7 cellular contexts compared by ENCODE assay signal in genomic region chr1:15604400-15604799, GRCh38. TPM values are rescaled to one million over a fixed set of nuclear protein-coding genes. Genes with fewer than 3 reads are reported as not detected.
A peak's percentile ranks its signal among the peaks of the same experiment; 100 is the strongest.
DNase-seq lines count a peak whose midpoint lies in the region; ATAC-seq and TF ChIP-seq lines count a peak whose summit lies in the region.
"Not testable (repeated sequence)": the region's sequence is repeated elsewhere in the genome, so short reads cannot be mapped to it uniquely, and the experiment has no call there.

No MANE protein-coding gene starts in this region.

- H3K23ac ChIP-seq in neuronal stem cell (ENCODE audit: low read depth, low read length, poor library complexity) = not testable (repeated sequence)

- H3K27ac ChIP-seq in RWPE2 (ENCODE audit: poor library complexity, severe bottlenecking) (peak overlapping the region; percentile 57), right lobe of liver (peak overlapping the region in 1 of 3 donors; percentile 67), gastrocnemius medialis (peak overlapping the region in 3 of 4 donors; percentile 85 to 93 (median 88))
- H3K27ac ChIP-seq in neuronal stem cell (replicated peaks; ENCODE audit: low read length) = not testable (repeated sequence)

- intact Hi-C loops in Caco-2 (cut with micrococcal nuclease; ENCODE audit: unreplicated experiment); activated CD8-positive, alpha-beta T cell treated with anti-CD3 and anti-CD28 coated beads for 36 hours (cut with micrococcal nuclease); right lobe of liver (cut with DNase I); gastrocnemius medialis (cut with DNase I; ENCODE audit: low total_unique reads): not testable (repeated sequence)

- H3K36me3 ChIP-seq in Caco-2 (ENCODE audit: control insufficient read depth, insufficient read depth, low read length); RWPE2 (ENCODE audit: low read depth); right lobe of liver; neuronal stem cell (replicated peaks in 1 of 2; ENCODE audit: control insufficient read depth in 2 of 2, insufficient read depth in 2 of 2, low read length in 2 of 2); gastrocnemius medialis: not testable (repeated sequence)

- H3K27me3 Mint-ChIP-seq in Caco-2 (ENCODE audit: insufficient read depth, unreplicated experiment); activated CD8-positive, alpha-beta T cell treated with anti-CD3 and anti-CD28 coated beads for 36 hours; brain: not testable (repeated sequence)

- H3K9ac ChIP-seq in neuronal stem cell (ENCODE audit: low read depth, low read length, poor library complexity) = not testable (repeated sequence)

- not testable (repeated sequence) for DNase-seq in Caco-2; RWPE2 (ENCODE audit: low spot score); activated CD8-positive, alpha-beta T cell treated with anti-CD3 and anti-CD28 coated beads for 36 hours; neuronal stem cell (ENCODE audit: low spot score); gastrocnemius medialis
- DNase-seq in right lobe of liver = peak in 2 of 3 donors; percentile 34 to 50

- H4K91ac ChIP-seq in neuronal stem cell (ENCODE audit: low read depth, low read length, poor library complexity) = not testable (repeated sequence)

- TF ChIP-seq CTCF in Caco-2 (IDR thresholded peaks at IDR 0.05; ENCODE audit: insufficient read depth in 1 of 2, low read depth in 1 of 2, low read length in 1 of 2, severe bottlenecking in 1 of 2, unreplicated experiment in 1 of 2); RWPE2 (IDR thresholded peaks at IDR 0.05; ENCODE audit: poor library complexity, severe bottlenecking); activated CD8-positive, alpha-beta T cell treated with anti-CD3 and anti-CD28 coated beads for 36 hours (IDR thresholded peaks at IDR 0.05); brain (conservative IDR thresholded peaks at IDR 0.05); right lobe of liver (IDR thresholded peaks at IDR 0.05); gastrocnemius medialis (IDR thresholded peaks at IDR 0.05 in 4 of 5, conservative IDR thresholded peaks at IDR 0.05 in 1 of 5): not testable (repeated sequence)

- not testable (repeated sequence) for H3K4me1 Mint-ChIP-seq in Caco-2 (ENCODE audit: low read depth, unreplicated experiment); activated CD8-positive, alpha-beta T cell treated with anti-CD3 and anti-CD28 coated beads for 36 hours (ENCODE audit: low read depth)
- H3K4me1 Mint-ChIP-seq in brain = peaks cover 26% of the 10 kb centered on the region

- not testable (repeated sequence) for TF ChIP-seq POLR2A in right lobe of liver (IDR thresholded peaks at IDR 0.05); gastrocnemius medialis (IDR thresholded peaks at IDR 0.05)

- H3K14ac ChIP-seq in neuronal stem cell (ENCODE audit: low read length) = not testable (repeated sequence)

- BruUV-seq in Caco-2 (replicated peaks; lab: Mats Ljungman, UMichigan) = not testable (repeated sequence)

- H4K8ac ChIP-seq in neuronal stem cell (ENCODE audit: low read depth, low read length) = not testable (repeated sequence)

- ATAC-seq in RWPE2 (ENCODE audit: low read depth); activated CD8-positive, alpha-beta T cell treated with anti-CD3 and anti-CD28 coated beads for 36 hours; right lobe of liver; gastrocnemius medialis: not testable (repeated sequence)

- CTCF ChIA-PET in Caco-2 (lab: Charles Lee) = interaction anchor here (1.4 to 1.7 kb wide), 2 partner anchors 14 to 137 kb away, joined by 4 read pairs; no protein-coding TSS in a partner anchor
- CTCF ChIA-PET in activated CD8-positive, alpha-beta T cell treated with anti-CD3 and anti-CD28 coated beads for 36 hours (lab: Charles Lee) = interaction anchor here (0.8 to 1.6 kb wide), 4 partner anchors 8 to 24 kb away, joined by 3 to 5 read pairs (median 3); no protein-coding TSS in a partner anchor

- H3K36me3 Mint-ChIP-seq in Caco-2 (ENCODE audit: insufficient read depth, unreplicated experiment) = peaks cover 18% of the 10 kb centered on the region
- not testable (repeated sequence) for H3K36me3 Mint-ChIP-seq in activated CD8-positive, alpha-beta T cell treated with anti-CD3 and anti-CD28 coated beads for 36 hours (ENCODE audit: low read depth); brain

- not testable (repeated sequence) for H2BK120ac ChIP-seq in neuronal stem cell (ENCODE audit: low read depth, low read length)

- H3K79me1 ChIP-seq in neuronal stem cell (ENCODE audit: low read depth, low read length) = not testable (repeated sequence)

- 88% methylated on average over 3 of the region's 21 CpGs for WGBS in right lobe of liver (ENCODE audit: insufficient coverage, low coverage, low lambda C conversion rate, missing lambda C conversion rate)
- WGBS in neuronal stem cell (ENCODE audit: extremely low coverage in 2 of 2, insufficient read length in 2 of 2, insufficient replicate concordance in 1 of 2), 2 donors = no CpG with 5 or more reads among the region's 21 CpGs

- not testable (repeated sequence) for H3K18ac ChIP-seq in neuronal stem cell (ENCODE audit: low read length)

- H3K27me3 ChIP-seq in Caco-2 (replicated peaks; ENCODE audit: control insufficient read depth, insufficient read depth, low read length); RWPE2 (ENCODE audit: insufficient read depth, poor library complexity, severe bottlenecking); right lobe of liver; neuronal stem cell (ENCODE audit: control insufficient read depth in 3 of 3, insufficient read depth in 3 of 3, low read depth in 1 of 3, low read length in 3 of 3); gastrocnemius medialis: not testable (repeated sequence)

- POLR2A ChIA-PET in Caco-2 (lab: Charles Lee) = interaction anchor here (1.4 to 2.0 kb wide), 2 partner anchors 14 to 77 kb away, joined by 5 to 8 read pairs; partner anchors contain the start of gene DNAJC16
- POLR2A ChIA-PET in activated CD8-positive, alpha-beta T cell treated with anti-CD3 and anti-CD28 coated beads for 36 hours (lab: Charles Lee) = interaction anchor here (1.3 to 2.4 kb wide), 4 partner anchors 12 to 36 kb away, joined by 3 to 18 read pairs (median 6); partner anchors contain the start of gene DDI2

- peak overlapping the region; percentile 74 for H2AK5ac ChIP-seq in neuronal stem cell (ENCODE audit: low read depth, low read length)

- H3K4me1 ChIP-seq in Caco-2; neuronal stem cell (ENCODE audit: control insufficient read depth in 2 of 2, insufficient read depth in 1 of 2, low read depth in 1 of 2, low read length in 2 of 2): not testable (repeated sequence)
- H3K4me1 ChIP-seq in RWPE2 (ENCODE audit: insufficient read depth, poor library complexity, severe bottlenecking) (peaks cover 11% of the 10 kb centered on the region), right lobe of liver (peaks cover 0 to 24% (median 0%) of the 10 kb centered on the region in 4 donors), gastrocnemius medialis (peaks cover 10 to 31% of the 10 kb centered on the region in 2 donors)

- in situ Hi-C loops in gastrocnemius medialis (cut with MboI; ENCODE audit: low sequenced_read_pairs in 4 of 4) = not testable (repeated sequence)

- H3K4ac ChIP-seq in neuronal stem cell (ENCODE audit: low read length) = not testable (repeated sequence)

- H3K9me3 ChIP-seq in Caco-2; RWPE2 (ENCODE audit: severe bottlenecking); right lobe of liver; neuronal stem cell (replicated peaks in 1 of 2; ENCODE audit: control insufficient read depth in 2 of 2, insufficient read depth in 1 of 2, low read depth in 1 of 2, low read length in 2 of 2); gastrocnemius medialis: not testable (repeated sequence)

- H3K4me3 Mint-ChIP-seq in Caco-2 (ENCODE audit: unreplicated experiment) (peak overlapping the region; percentile 78), brain (peak overlapping the region; percentile 88 to 96 (median 92))
- H3K4me3 Mint-ChIP-seq in activated CD8-positive, alpha-beta T cell treated with anti-CD3 and anti-CD28 coated beads for 36 hours = peak overlapping the region; percentile 50

- H2AFZ ChIP-seq in neuronal stem cell (ENCODE audit: low read length) = not testable (repeated sequence)

- H3K27ac Mint-ChIP-seq in Caco-2 (ENCODE audit: unreplicated experiment) (peak overlapping the region; percentile 96), brain (peak overlapping the region in 3 of 5 experiments; percentile 89 to 96 (median 94))
- H3K27ac Mint-ChIP-seq in activated CD8-positive, alpha-beta T cell treated with anti-CD3 and anti-CD28 coated beads for 36 hours = not testable (repeated sequence)

- H2BK5ac ChIP-seq in neuronal stem cell (ENCODE audit: low read length) = not testable (repeated sequence)

- peak overlapping the region; percentile 4 for H2BK15ac ChIP-seq in neuronal stem cell (ENCODE audit: low read length)

- not testable (repeated sequence) for H3K9me3 Mint-ChIP-seq in Caco-2 (ENCODE audit: unreplicated experiment); activated CD8-positive, alpha-beta T cell treated with anti-CD3 and anti-CD28 coated beads for 36 hours; brain

- not testable (repeated sequence) for H3K4me3 ChIP-seq in Caco-2 (ENCODE audit: low read depth, low read length); RWPE2 (ENCODE audit: severe bottlenecking); right lobe of liver; neuronal stem cell (ENCODE audit: low read length in 2 of 2); gastrocnemius medialis

- H3K4me2 ChIP-seq in neuronal stem cell (ENCODE audit: insufficient read depth, low read length, poor library complexity, severe bottlenecking) = not testable (repeated sequence)

- not testable (repeated sequence) for H2BK12ac ChIP-seq in neuronal stem cell (ENCODE audit: low read length)

RNA-seq across cellular contexts. Expression of gene DDI2, which starts 12.9 kb away (rescaled TPM):
- total RNA-seq in Caco-2 (2022) = 53.1 and 53.4 TPM in 2 replicates
- total RNA-seq in activated CD8-positive, alpha-beta T cell treated with anti-CD3 and anti-CD28 coated beads for 36 hours = 10 to 100 TPM; 33.7 to 34.9 TPM
- polyA plus RNA-seq in brain (ENCODE audit: insufficient read depth, low read depth, low replicate concordance) = 5.4 TPM
- 10 to 100 TPM; 24.9 to 70.0 (median 42.9) TPM for total RNA-seq in right lobe of liver
- 9.5 TPM for polyA plus RNA-seq in neuronal stem cell (2013, experiment 1 of 2)
- polyA plus RNA-seq in neuronal stem cell (2013, experiment 2 of 2) = 9.8 TPM
- 10 to 100 TPM; 19.0 to 86.7 (median 34.2) TPM for total RNA-seq in gastrocnemius medialis

RNA-seq across cellular contexts. Expression of gene AGMAT, which starts 19.5 kb away (rescaled TPM):
- total RNA-seq in Caco-2 (2022) (46.5 and 48.3 TPM in 2 replicates), right lobe of liver (10 to 100 TPM; 49.4 to 79.9 (median 66.1) TPM), gastrocnemius medialis (1 to 10 TPM in 3 of 4 donors, under 1 TPM in 1; 0.85 to 2.6 (median 2.0) TPM)
- 10 to 100 TPM; 21.6 to 21.9 TPM for total RNA-seq in activated CD8-positive, alpha-beta T cell treated with anti-CD3 and anti-CD28 coated beads for 36 hours
- polyA plus RNA-seq in brain (ENCODE audit: insufficient read depth, low read depth, low replicate concordance) = 0.61 TPM
- polyA plus RNA-seq in neuronal stem cell (2013, experiment 1 of 2) = 0.40 TPM
- polyA plus RNA-seq in neuronal stem cell (2013, experiment 2 of 2) = 0.33 TPM

Comparison
In these comparisons a context has a peak if more than half of its experiments do, and no peak if none do; other contexts are left out.
1. RNA of gene AGMAT, which starts 19.5 kb away (total RNA-seq): 49.4 to 79.9 TPM in right lobe of liver, 46.5 to 48.3 TPM in Caco-2 and 21.6 to 21.9 TPM in activated CD8-positive, alpha-beta T cell treated with anti-CD3 and anti-CD28 coated beads for 36 hours; 0.85 to 2.6 TPM in gastrocnemius medialis; every median in the first group is over 4 times any median in the second.
2. Peak in every context shown above with its lines, with median percentiles within 50 percentile points of each other: H3K4me3 Mint-ChIP-seq.